18 cellular contexts compared by ENCODE assay signal in genomic region chr7:68158686-68159255, GRCh38.
A peak's percentile ranks its signal among the peaks of the same experiment; 100 is the strongest.
DNase-seq lines count a peak whose midpoint lies in the region; ATAC-seq and TF ChIP-seq lines count a peak whose summit lies in the region.
"Had no signal": no experiment of that assay in that cellular context is flagged by ENCODE, and none has a peak within 500 bp of the region (broad histone marks: within the 10 kb centered on the region; RNA-seq: fewer than 3 reads in every experiment).

No MANE protein-coding gene starts in this region.

- H3K4me1 ChIP-seq in SJCRH30 (peaks cover 18% of the 10 kb centered on the region), trophoblast cell (ENCODE audit: control insufficient read depth in 1 of 2, insufficient read depth in 2 of 2, low read length in 2 of 2) (no peaks in the 10 kb centered on the region), Caco-2 (no peaks in the 10 kb centered on the region)

- no peak overlapping the region for H3K4ac ChIP-seq in trophoblast cell (ENCODE audit: low read depth, low read length)

- TF ChIP-seq CTCF in progenitor cell of endocrine pancreas (IDR thresholded peaks at IDR 0.05; ENCODE audit: unreplicated experiment): no peak
- TF ChIP-seq CTCF in Caco-2 (IDR thresholded peaks at IDR 0.05; ENCODE audit: insufficient read depth in 1 of 2, low read depth in 1 of 2, low read length in 1 of 2, severe bottlenecking in 1 of 2, unreplicated experiment in 1 of 2): no peak

- H3K23ac ChIP-seq in trophoblast cell (ENCODE audit: low read length): no peak overlapping the region

- no peak for ATAC-seq in HG03354 (IDR thresholded peaks at IDR 0.05; ENCODE audit: poor library complexity, severe bottlenecking, unreplicated experiment)

- H3K79me1 ChIP-seq in trophoblast cell (ENCODE audit: low read length): no peaks in the 10 kb centered on the region

- POLR2A ChIA-PET in Caco-2 (lab: Charles Lee): no interaction called here

- no peak overlapping the region for H3K18ac ChIP-seq in trophoblast cell (ENCODE audit: low read length)

- H3K36me3 ChIP-seq in SJCRH30 (no peaks in the 10 kb centered on the region), trophoblast cell (ENCODE audit: control insufficient read depth in 1 of 2, insufficient read depth in 2 of 2, low read length in 2 of 2) (no peaks in the 10 kb centered on the region), Caco-2 (ENCODE audit: control insufficient read depth, insufficient read depth, low read length) (no peaks in the 10 kb centered on the region)

- H3K4me3 Mint-ChIP-seq in progenitor cell of endocrine pancreas (ENCODE audit: low read depth) (no peak overlapping the region), Caco-2 (ENCODE audit: unreplicated experiment) (no peak overlapping the region)
- H3K4me3 Mint-ChIP-seq: B cell; CD4-positive, alpha-beta T cell; HFFc6 had no signal

- no peak overlapping the region for H2BK5ac ChIP-seq in trophoblast cell (ENCODE audit: low read depth, low read length, poor library complexity)

- H3K27ac ChIP-seq in SJCRH30: peak overlapping the region; percentile 64
- no peak overlapping the region for H3K27ac ChIP-seq in trophoblast cell (ENCODE audit: low read depth, low read length)
- H3K27ac ChIP-seq: HL-60 had no signal

- no peak overlapping the region for H2BK120ac ChIP-seq in trophoblast cell (ENCODE audit: insufficient read depth, low read length, poor library complexity)

- intact Hi-C loops in Caco-2 (cut with micrococcal nuclease; ENCODE audit: unreplicated experiment): no loop called here

- H3K27me3 Mint-ChIP-seq in progenitor cell of endocrine pancreas (no peaks in the 10 kb centered on the region), Caco-2 (ENCODE audit: insufficient read depth, unreplicated experiment) (no peaks in the 10 kb centered on the region)
- H3K27me3 Mint-ChIP-seq: B cell; CD4-positive, alpha-beta T cell had no signal

- no peak overlapping the region for H2BK12ac ChIP-seq in trophoblast cell (ENCODE audit: low read length)

- WGBS in trophoblast cell (ENCODE audit: extremely low coverage, insufficient coverage, insufficient read length): no CpG with 5 or more reads among the region's 2 CpGs

- H3K9me3 ChIP-seq in SJCRH30 (replicated peaks) (no peaks in the 10 kb centered on the region), trophoblast cell (ENCODE audit: insufficient read depth, low read depth, low read length) (peaks cover 2% of the 10 kb centered on the region), Caco-2 (peaks cover 6% of the 10 kb centered on the region; the same call in 1 of the 2 replicates)

- no peak overlapping the region for H3K9ac ChIP-seq in trophoblast cell (ENCODE audit: low read length)

- peak overlapping the region; percentile 14 for H3K27ac Mint-ChIP-seq in progenitor cell of endocrine pancreas
- H3K27ac Mint-ChIP-seq in Caco-2 (ENCODE audit: unreplicated experiment): no peak overlapping the region
- H3K27ac Mint-ChIP-seq: B cell; CD4-positive, alpha-beta T cell; HFFc6 had no signal

- CTCF ChIA-PET in Caco-2 (lab: Charles Lee): no interaction called here

- H3K79me2 ChIP-seq in trophoblast cell (ENCODE audit: control insufficient read depth, insufficient read depth, low read length, poor library complexity): no peaks in the 10 kb centered on the region

- no peak overlapping the region for H2AFZ ChIP-seq in trophoblast cell (ENCODE audit: insufficient read depth, low read length, poor library complexity)

- H3K4me3 ChIP-seq in SJCRH30 (no peak overlapping the region), trophoblast cell (ENCODE audit: low read depth, low read length) (no peak overlapping the region), Caco-2 (ENCODE audit: low read depth, low read length) (no peak overlapping the region)

- peaks cover 14% of the 10 kb centered on the region for H3K4me1 Mint-ChIP-seq in progenitor cell of endocrine pancreas (ENCODE audit: low read depth)
- H3K4me1 Mint-ChIP-seq in Caco-2 (ENCODE audit: low read depth, unreplicated experiment): no peaks in the 10 kb centered on the region
- H3K4me1 Mint-ChIP-seq: B cell had no signal

- H3K9me3 Mint-ChIP-seq in progenitor cell of endocrine pancreas (ENCODE audit: low read depth) (peaks cover 7% of the 10 kb centered on the region), Caco-2 (ENCODE audit: unreplicated experiment) (no peaks in the 10 kb centered on the region)

- H3K36me3 Mint-ChIP-seq in progenitor cell of endocrine pancreas (ENCODE audit: insufficient read depth) (no peaks in the 10 kb centered on the region), Caco-2 (ENCODE audit: insufficient read depth, unreplicated experiment) (no peaks in the 10 kb centered on the region)

- no peak overlapping the region for H4K91ac ChIP-seq in trophoblast cell (ENCODE audit: low read depth, low read length)

- no peak overlapping the region for H2AK5ac ChIP-seq in trophoblast cell (ENCODE audit: low read length)

- DNase-seq in NCI-H146 (lab: John Stamatoyannopoulos, UW): peak; percentile 32
- DNase-seq in NCI-H146 treated with DMSO at 0.1 percent for 48 hours (lab: John Stamatoyannopoulos, UW; ENCODE audit: unreplicated experiment): no peak
- peak; percentile 38 for DNase-seq in H4 (ENCODE audit: low spot score)
- peak in 1 of 2 experiments; percentile 60 for DNase-seq in SJCRH30
- no peak for DNase-seq in progenitor cell of endocrine pancreas (ENCODE audit: low spot score, unreplicated experiment)
- DNase-seq in trophoblast cell: no peak
- no peak for DNase-seq in Caco-2
- DNase-seq: 8988T; ACHN; C1 segment of cervical spinal cord; CD4-positive, alpha-beta T cell; DND-41; GDM1; HCEC 1CT; HFFc6 had no signal

- H3K27me3 ChIP-seq in SJCRH30 (no peaks in the 10 kb centered on the region), trophoblast cell (ENCODE audit: insufficient read depth, low read length) (no peaks in the 10 kb centered on the region), Caco-2 (replicated peaks; ENCODE audit: control insufficient read depth, insufficient read depth, low read length) (no peaks in the 10 kb centered on the region)

- no peak overlapping the region for H3K4me2 ChIP-seq in trophoblast cell (ENCODE audit: low read length)

- no peak overlapping the region for H4K12ac ChIP-seq in trophoblast cell (ENCODE audit: low read depth, low read length)

- no peak overlapping the region for H4K8ac ChIP-seq in trophoblast cell (ENCODE audit: low read depth, low read length)

- no peak overlapping the region for H3K14ac ChIP-seq in trophoblast cell (ENCODE audit: low read length)

- BruUV-seq in Caco-2 (replicated peaks; lab: Mats Ljungman, UMichigan): no TSS peak

Comparison
In these comparisons a context has a peak if more than half of its experiments do, and no peak if none do; other contexts are left out.
1. DNase-seq: peak in NCI-H146 (single experiment) and H4 (single experiment); none in NCI-H146 treated with DMSO at 0.1 percent for 48 hours (single experiment), progenitor cell of endocrine pancreas (single experiment), trophoblast cell (0 of 2) and Caco-2 (0 of 2).